Comparison of ENCODE assay signal across 20 cellular contexts in genomic region chr20:44916586-44916985, GRCh38.
"Had no signal": no experiment of that assay in that cellular context is flagged by ENCODE, and none has a peak within 500 bp of the region (broad histone marks: within the 10 kb centered on the region; RNA-seq: fewer than 3 reads in every experiment).

No MANE protein-coding gene starts in this region.

- H3K27me3 ChIP-seq: esophagus muscularis mucosa, gastrocnemius medialis, heart right ventricle, stomach had no signal

- DNase-seq: effector memory CD4-positive, alpha-beta T cell; gastrocnemius medialis; heart right ventricle; immature natural killer cell; left ventricle myocardium inferior; lower lobe of right lung; mesenchymal stem cell; midbrain; psoas muscle; small intestine; stimulated activated CD4-positive, alpha-beta T cell treated with anti-CD3 and anti-CD28 coated beads, Interleukin-12 subunit alpha, Interleukin-12 subunit beta, amount 100 ng/mL, for 4 hours; stimulated activated naive CD4-positive, alpha-beta T cell; stomach; substantia nigra; trophoblast cell had no signal

- H3K9ac ChIP-seq: parathyroid adenoma had no signal

- H3K4me3 ChIP-seq: esophagus muscularis mucosa, gastrocnemius medialis, heart right ventricle, left ventricle myocardium inferior, lower lobe of right lung, psoas muscle, stomach, thoracic aorta had no signal

- H3K36me3 Mint-ChIP-seq: natural killer cell treated with Interleukin-12 subunit alpha and Interleukin-12 subunit beta and Interleukin-15 and Interleukin-18, amount 100 ng/mL, for 72 hours had no signal

- H3K36me3 ChIP-seq: gastrocnemius medialis had no signal

- H3K27me3 Mint-ChIP-seq: natural killer cell treated with Interleukin-12 subunit alpha and Interleukin-12 subunit beta and Interleukin-15 and Interleukin-18, amount 100 ng/mL, for 72 hours had no signal

- H2AFZ ChIP-seq: parathyroid adenoma had no signal

- H3K4me1 ChIP-seq: esophagus muscularis mucosa, gastrocnemius medialis, heart right ventricle, left ventricle myocardium inferior, parathyroid adenoma, psoas muscle had no signal

- H3K79me2 ChIP-seq: parathyroid adenoma had no signal

- H3K27ac ChIP-seq: epithelial cell of prostate, esophagus muscularis mucosa, gastrocnemius medialis, heart right ventricle, left ventricle myocardium inferior, lower lobe of right lung, parathyroid adenoma, psoas muscle, stomach, thoracic aorta had no signal

- H3K9me3 ChIP-seq: esophagus muscularis mucosa, gastrocnemius medialis, heart right ventricle, left ventricle myocardium inferior, lower lobe of right lung, psoas muscle, stomach, thoracic aorta had no signal

- H3K27ac Mint-ChIP-seq: immature natural killer cell; natural killer cell treated with Interleukin-12 subunit alpha and Interleukin-12 subunit beta and Interleukin-15 and Interleukin-18, amount 100 ng/mL, for 72 hours had no signal

- H3K9me3 Mint-ChIP-seq: immature natural killer cell; natural killer cell treated with Interleukin-12 subunit alpha and Interleukin-12 subunit beta and Interleukin-15 and Interleukin-18, amount 100 ng/mL, for 72 hours had no signal

- ATAC-seq: gastrocnemius medialis; heart right ventricle; lower lobe of right lung; natural killer cell treated with Interleukin-12 subunit alpha and Interleukin-12 subunit beta and Interleukin-15 and Interleukin-18, amount 100 ng/mL, for 72 hours; psoas muscle had no signal

- H3K4me3 Mint-ChIP-seq: immature natural killer cell; natural killer cell treated with Interleukin-12 subunit alpha and Interleukin-12 subunit beta and Interleukin-15 and Interleukin-18, amount 100 ng/mL, for 72 hours had no signal
